In the genomic region with DNA sequence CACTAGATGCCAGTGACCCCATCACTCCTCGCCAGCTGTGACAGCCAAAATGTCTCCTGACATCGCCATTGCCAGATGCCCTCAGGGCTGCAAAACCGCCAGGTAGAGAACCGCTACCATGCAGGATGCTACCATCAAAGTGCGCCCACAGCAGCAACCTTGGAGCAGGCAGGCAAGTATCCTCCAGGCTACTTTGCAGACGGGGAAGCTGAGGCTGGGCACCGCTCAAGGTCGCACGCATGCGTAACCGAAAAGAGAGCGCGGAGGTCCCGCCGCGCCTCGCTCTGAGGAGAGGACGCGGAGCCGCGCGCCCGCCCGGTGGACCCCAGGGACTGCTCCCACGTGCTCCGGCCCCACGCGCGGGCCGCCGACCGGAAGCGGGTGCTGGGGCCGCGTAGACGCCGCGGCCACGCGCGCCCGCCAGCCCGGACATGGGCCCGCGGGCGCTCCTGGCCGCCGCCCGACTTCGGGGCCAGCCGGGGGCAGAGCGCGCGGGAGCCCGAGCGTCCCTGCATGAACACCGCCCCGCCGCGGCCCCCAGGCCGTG, we compare ENCODE assay signal across 8 cellular contexts. TPM values are rescaled to one million over a fixed set of nuclear protein-coding genes. Genes with fewer than 3 reads are reported as not detected.
DNase-seq lines count a peak whose midpoint lies in the region; ATAC-seq and TF ChIP-seq lines count a peak whose summit lies in the region.

A gene with protein sequence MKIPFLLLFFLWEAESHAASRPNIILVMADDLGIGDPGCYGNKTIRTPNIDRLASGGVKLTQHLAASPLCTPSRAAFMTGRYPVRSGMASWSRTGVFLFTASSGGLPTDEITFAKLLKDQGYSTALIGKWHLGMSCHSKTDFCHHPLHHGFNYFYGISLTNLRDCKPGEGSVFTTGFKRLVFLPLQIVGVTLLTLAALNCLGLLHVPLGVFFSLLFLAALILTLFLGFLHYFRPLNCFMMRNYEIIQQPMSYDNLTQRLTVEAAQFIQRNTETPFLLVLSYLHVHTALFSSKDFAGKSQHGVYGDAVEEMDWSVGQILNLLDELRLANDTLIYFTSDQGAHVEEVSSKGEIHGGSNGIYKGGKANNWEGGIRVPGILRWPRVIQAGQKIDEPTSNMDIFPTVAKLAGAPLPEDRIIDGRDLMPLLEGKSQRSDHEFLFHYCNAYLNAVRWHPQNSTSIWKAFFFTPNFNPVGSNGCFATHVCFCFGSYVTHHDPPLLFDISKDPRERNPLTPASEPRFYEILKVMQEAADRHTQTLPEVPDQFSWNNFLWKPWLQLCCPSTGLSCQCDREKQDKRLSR (plus strand): TSS at position 282 of the 547 bp plus-strand sequence. CDS start 105,488 bp downstream, outside the sequence.

- H3K27me3 ChIP-seq in MG63 = no peaks in the 10 kb centered on the region

- peaks cover 19% of the 10 kb centered on the region for H3K4me1 Mint-ChIP-seq in activated CD8-positive, alpha-beta memory T cell treated with anti-CD3 and anti-CD28 coated beads, Interleukin-2, amount 10 ng/mL, durations not matched to agents 7 days and 5 days
- peaks cover 8% of the 10 kb centered on the region for H3K4me1 Mint-ChIP-seq in stimulated activated naive CD8-positive, alpha-beta T cell treated with anti-CD3 and anti-CD28 coated beads, Interleukin-15, amount 100 ng/mL, for 72 hours

- no peaks in the 10 kb centered on the region for H3K9me3 ChIP-seq in MG63

- H3K36me3 ChIP-seq in MG63 = no peaks in the 10 kb centered on the region

- ATAC-seq in activated CD8-positive, alpha-beta memory T cell treated with anti-CD3 and anti-CD28 coated beads, Interleukin-2, amount 10 ng/mL, durations not matched to agents 7 days and 5 days = peak; percentile 48
- ATAC-seq in stimulated activated naive CD8-positive, alpha-beta T cell treated with anti-CD3 and anti-CD28 coated beads, Interleukin-15, amount 100 ng/mL, for 72 hours = peak; percentile 66

- peak within 1 kb of the TSS; percentile 80 for H3K4me3 Mint-ChIP-seq in activated CD8-positive, alpha-beta memory T cell treated with anti-CD3 and anti-CD28 coated beads, Interleukin-2, amount 10 ng/mL, durations not matched to agents 7 days and 5 days
- H3K4me3 Mint-ChIP-seq in stimulated activated naive CD8-positive, alpha-beta T cell treated with anti-CD3 and anti-CD28 coated beads, Interleukin-15, amount 100 ng/mL, for 72 hours = peak within 1 kb of the TSS; percentile 75 to 82

- TF ChIP-seq CTCF in GM12865 (IDR thresholded peaks at IDR 0.05; ENCODE audit: insufficient read depth, low read depth, low read length, missing control alignments) (no peak), epithelial cell of proximal tubule (conservative IDR thresholded peaks at IDR 0.05; ENCODE audit: low read depth, low read length) (no peak)

- H3K27me3 Mint-ChIP-seq in activated CD8-positive, alpha-beta memory T cell treated with anti-CD3 and anti-CD28 coated beads, Interleukin-2, amount 10 ng/mL, durations not matched to agents 7 days and 5 days = no peaks in the 10 kb centered on the region
- H3K27me3 Mint-ChIP-seq in stimulated activated naive CD8-positive, alpha-beta T cell treated with anti-CD3 and anti-CD28 coated beads, Interleukin-15, amount 100 ng/mL, for 72 hours = no peaks in the 10 kb centered on the region

- peak within 1 kb of the TSS; percentile 89 for H3K27ac Mint-ChIP-seq in activated CD8-positive, alpha-beta memory T cell treated with anti-CD3 and anti-CD28 coated beads, Interleukin-2, amount 10 ng/mL, durations not matched to agents 7 days and 5 days
- peak within 1 kb of the TSS; percentile 65 to 95 for H3K27ac Mint-ChIP-seq in stimulated activated naive CD8-positive, alpha-beta T cell treated with anti-CD3 and anti-CD28 coated beads, Interleukin-15, amount 100 ng/mL, for 72 hours

- H3K4me3 ChIP-seq in GM12865 (ENCODE audit: low read depth, low read length) (peak within 1 kb of the TSS; percentile 94), MG63 (peak within 1 kb of the TSS; percentile 87), epithelial cell of proximal tubule (ENCODE audit: low read depth, low read length) (peak within 1 kb of the TSS; percentile 89)

- peaks cover 1% of the 10 kb centered on the region for H3K36me3 Mint-ChIP-seq in activated CD8-positive, alpha-beta memory T cell treated with anti-CD3 and anti-CD28 coated beads, Interleukin-2, amount 10 ng/mL, durations not matched to agents 7 days and 5 days

- peak; percentile 55 for DNase-seq in GM12865 (ENCODE audit: low read depth)
- DNase-seq in H4 (ENCODE audit: low spot score) = peak; percentile 4
- no peak for DNase-seq in MG63
- DNase-seq in activated CD8-positive, alpha-beta memory T cell treated with anti-CD3 and anti-CD28 coated beads, Interleukin-2, amount 10 ng/mL, durations not matched to agents 7 days and 5 days = peak; percentile 45
- DNase-seq in epithelial cell of proximal tubule (ENCODE audit: low read depth) = no peak
- peak; percentile 24 for DNase-seq in myocyte (ENCODE audit: low read depth)
- DNase-seq in stimulated activated naive CD8-positive, alpha-beta T cell treated with anti-CD3 and anti-CD28 coated beads, Interleukin-15, amount 100 ng/mL, for 72 hours = peak in 1 of 2 donors; percentile 29
- DNase-seq in SIG-M5 treated with dmso at 0.1 percent for 504 hours (lab: John Stamatoyannopoulos, UW; ENCODE audit: unreplicated experiment) = no peak

- no peaks in the 10 kb centered on the region for H3K9me3 Mint-ChIP-seq in activated CD8-positive, alpha-beta memory T cell treated with anti-CD3 and anti-CD28 coated beads, Interleukin-2, amount 10 ng/mL, durations not matched to agents 7 days and 5 days (ENCODE audit: low read depth)
- no peaks in the 10 kb centered on the region for H3K9me3 Mint-ChIP-seq in stimulated activated naive CD8-positive, alpha-beta T cell treated with anti-CD3 and anti-CD28 coated beads, Interleukin-15, amount 100 ng/mL, for 72 hours

- CTCF ChIA-PET in activated CD8-positive, alpha-beta memory T cell treated with anti-CD3 and anti-CD28 coated beads, Interleukin-2, amount 10 ng/mL, durations not matched to agents 7 days and 5 days (lab: Charles Lee) = interaction anchor here (1.1 to 2.2 kb wide), 2 partner anchors 13 to 15 kb away, joined by 4 to 9 read pairs; no protein-coding TSS in a partner anchor

RNA-seq across cellular contexts. Expression of the gene that starts here (rescaled TPM):
- total RNA-seq in H4 (2014; rRNA removed; shearing (Covaris generic)) = 2.9 and 3.0 TPM in 2 replicates
- total RNA-seq in MG63 (2014; rRNA removed; shearing (Covaris generic); ENCODE audit: low replicate concordance) = 0.72 and 1.2 TPM in 2 replicates
- total RNA-seq in activated CD8-positive, alpha-beta memory T cell treated with anti-CD3 and anti-CD28 coated beads, Interleukin-2, amount 10 ng/mL, durations not matched to agents 7 days and 5 days = 1 to 10 TPM; 1.5 to 1.7 TPM
- total RNA-seq in epithelial cell of proximal tubule (1.6 and 2.2 TPM in 2 replicates), myocyte (6.2 and 9.1 TPM in 2 replicates)
- polyA plus RNA-seq in myocyte (2012) = 4.0 TPM

Comparison
In these comparisons a context has a peak if more than half of its experiments do, and no peak if none do; other contexts are left out.
1. DNase-seq: peak in GM12865 (single experiment), H4 (single experiment), activated CD8-positive, alpha-beta memory T cell treated with anti-CD3 and anti-CD28 coated beads, Interleukin-2, amount 10 ng/mL, durations not matched to agents 7 days and 5 days (single experiment) and myocyte (single experiment); none in MG63 (single experiment), epithelial cell of proximal tubule (single experiment) and SIG-M5 treated with dmso at 0.1 percent for 504 hours (single experiment).
2. Peak in every context shown above with its lines, with median percentiles within 50 percentile points of each other: H3K4me3 ChIP-seq.